In the genomic region with DNA sequence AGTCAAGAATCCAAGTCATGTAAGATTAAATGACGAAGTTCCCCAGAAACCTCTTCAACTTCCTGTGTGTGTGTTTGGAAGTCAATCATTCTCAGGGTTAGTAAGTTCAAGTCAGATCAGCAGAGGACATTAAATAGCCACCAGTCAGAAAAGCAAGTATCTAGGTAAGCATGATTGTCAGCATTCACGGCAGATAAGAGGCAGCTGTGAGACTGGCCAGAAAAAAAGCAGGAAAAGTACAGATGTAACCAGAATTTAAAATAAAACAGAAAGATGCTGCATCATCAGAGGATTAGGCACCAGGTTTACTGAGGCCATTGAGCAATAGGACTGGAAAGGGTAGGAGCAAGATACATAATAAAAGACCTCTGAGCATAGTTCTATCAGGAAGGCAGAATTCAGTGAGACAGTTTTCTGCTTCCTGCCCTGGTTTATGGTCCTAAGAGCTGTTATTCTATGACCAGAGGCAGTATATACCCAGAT, we compare ENCODE assay signal across 24 cellular contexts.
A peak's percentile ranks its signal among the peaks of the same experiment; 100 is the strongest.
DNase-seq lines count a peak whose midpoint lies in the region; ATAC-seq, FAIRE-seq and TF ChIP-seq lines count a peak whose summit lies in the region.
"Had no signal": no experiment of that assay in that cellular context is flagged by ENCODE, and none has a peak within 500 bp of the region (broad histone marks: within the 10 kb centered on the region; RNA-seq: fewer than 3 reads in every experiment).

No MANE protein-coding gene starts in this region.

- no peak overlapping the region for H3K4me3 ChIP-seq in SU-DHL-6 (ENCODE audit: insufficient read depth, low read length, poor library complexity, severe bottlenecking)
- H3K4me3 ChIP-seq in HepG2 (replicated peaks in 1 of 3; ENCODE audit: insufficient read depth in 1 of 3, low read depth in 2 of 3, low read length in 3 of 3), result peak overlapping the region in 2 of 3 experiments; percentile 5 to 7; a peak in 1 of 6 replicates
- no peak overlapping the region for H3K4me3 ChIP-seq in vagina
- H3K4me3 ChIP-seq: A549, uterus had no signal

- intact Hi-C loops in HepG2 (cut with micrococcal nuclease; ENCODE audit: unreplicated experiment), result loop anchor here (1.0 kb wide), 1 partner anchor 121 kb away; no protein-coding TSS in a partner anchor
- intact Hi-C loops in vagina (cut with DNase I), result no loop called here

- H3K27me3 Mint-ChIP-seq in natural killer cell treated with Interleukin-12 subunit alpha and Interleukin-12 subunit beta and Interleukin-15 and Interleukin-18, amount 100 ng/mL, for 72 hours, result no peaks in the 10 kb centered on the region
- H3K27me3 Mint-ChIP-seq: activated naive CD8-positive, alpha-beta T cell treated with anti-CD3 and anti-CD28 coated beads, Interleukin-2, amount 10 ng/mL, durations not matched to agents 7 days and 5 days; stimulated activated naive B cell treated with anti-CD40 and anti-IgM and Interleukin-4, amounts not matched to agents 10 μg/mL and 1 μg/mL and 100 μg/mL, for 72 hours had no signal

- H3K36me3 ChIP-seq in SU-DHL-6 (ENCODE audit: low read length) (no peaks in the 10 kb centered on the region), HepG2 (replicated peaks in 1 of 2; ENCODE audit: control insufficient read depth in 1 of 2, insufficient read depth in 2 of 2, low read length in 2 of 2) (no peaks in the 10 kb centered on the region), vagina (no peaks in the 10 kb centered on the region)
- H3K36me3 ChIP-seq: BE2C, uterus had no signal

- H3K27ac ChIP-seq in SU-DHL-6 (ENCODE audit: low read depth, low read length) (no peak overlapping the region), HepG2 (ENCODE audit: extremely low read length, insufficient read depth, low read length) (peak overlapping the region; percentile 86), vagina (no peak overlapping the region)
- H3K27ac ChIP-seq: A549, uterus had no signal

- H3K27ac Mint-ChIP-seq in natural killer cell treated with Interleukin-12 subunit alpha and Interleukin-12 subunit beta and Interleukin-15 and Interleukin-18, amount 100 ng/mL, for 72 hours, result no peak overlapping the region
- H3K27ac Mint-ChIP-seq: activated CD8-positive, alpha-beta T cell treated with anti-CD3 and anti-CD28 coated beads, Interleukin-2, amount 10 ng/mL, durations not matched to agents 7 days and 5 days; activated naive CD8-positive, alpha-beta T cell treated with anti-CD3 and anti-CD28 coated beads, Interleukin-2, amount 10 ng/mL, durations not matched to agents 7 days and 5 days; stimulated activated naive B cell treated with anti-CD40 and anti-IgM and Interleukin-4, amounts not matched to agents 10 μg/mL and 1 μg/mL and 100 μg/mL, for 72 hours had no signal

- H3K4me1 Mint-ChIP-seq in natural killer cell treated with Interleukin-12 subunit alpha and Interleukin-12 subunit beta and Interleukin-15 and Interleukin-18, amount 100 ng/mL, for 72 hours (ENCODE audit: low read depth in 2 of 2), result no peaks in the 10 kb centered on the region
- H3K4me1 Mint-ChIP-seq: activated naive CD8-positive, alpha-beta T cell treated with anti-CD3 and anti-CD28 coated beads, Interleukin-2, amount 10 ng/mL, durations not matched to agents 7 days and 5 days; stimulated activated naive B cell treated with anti-CD40 and anti-IgM and Interleukin-4, amounts not matched to agents 10 μg/mL and 1 μg/mL and 100 μg/mL, for 72 hours had no signal

- POLR2A ChIA-PET in HepG2 (lab: Yijun Ruan, JAX), result interaction anchor here (1.0 kb wide), 1 partner anchor 120 kb away, joined by 3 read pairs; no protein-coding TSS in a partner anchor

- H3K4me2 ChIP-seq in SU-DHL-6 (ENCODE audit: low read depth, low read length, poor library complexity, severe bottlenecking), result no peak overlapping the region
- H3K4me2 ChIP-seq in HepG2 (ENCODE audit: low read depth, low read length), result peak overlapping the region; percentile 57
- H3K4me2 ChIP-seq: A549 had no signal

- H3K4me1 ChIP-seq in HepG2 (ENCODE audit: insufficient read depth, low read length) (peaks cover 75% of the 10 kb centered on the region), vagina (no peaks in the 10 kb centered on the region)
- H3K4me1 ChIP-seq: A549, BE2C, uterus had no signal

- CTCF ChIA-PET in HepG2 (lab: Yijun Ruan, JAX; ENCODE audit: low intra/inter-chr PET ratio, low total read pairs), result no interaction called here

- peak; percentile 90 for FAIRE-seq in HepG2 (lab: Jason Lieb, UNC)
- FAIRE-seq: A549, GM18507, TTC549 had no signal

- in situ Hi-C loops in HepG2 (cut with HindIII; ENCODE audit: extremely low pct_ligation_motif_present, low pct_unique_long_range_greater_than_20kb), result no loop called here

- H3F3A ChIP-seq in SU-DHL-6 (ENCODE audit: insufficient read depth), result no peaks in the 10 kb centered on the region

- H3K9me2 ChIP-seq in SU-DHL-6 (replicated peaks; ENCODE audit: insufficient read depth, low read length), result no peaks in the 10 kb centered on the region

- H3K79me2 ChIP-seq in SU-DHL-6 (ENCODE audit: insufficient read depth, low read length) (no peaks in the 10 kb centered on the region), HepG2 (ENCODE audit: insufficient read depth, low read length) (no peaks in the 10 kb centered on the region)

- DNase-seq in DMS53 (lab: John Stamatoyannopoulos, UW) (peak; percentile 42), NCI-H510A treated with DMSO at 0.1 percent for 48 hours (lab: John Stamatoyannopoulos, UW) (peak; percentile 76), HepG2 (ENCODE audit: low spot score) (peak; percentile 92), vagina (ENCODE audit: extremely low spot score in 2 of 2) (no peak), dermis blood vessel endothelial cell (no peak)
- DNase-seq in natural killer cell treated with Interleukin-12 subunit alpha and Interleukin-12 subunit beta and Interleukin-15 and Interleukin-18, amount 100 ng/mL, for 72 hours (ENCODE audit: low spot score), result no peak
- DNase-seq: activated CD4-positive, alpha-beta T cell treated with anti-CD3 and anti-CD28 coated beads for 1 hour; activated CD8-positive, alpha-beta T cell treated with anti-CD3 and anti-CD28 coated beads, Interleukin-2, amount 10 ng/mL, durations not matched to agents 7 days and 5 days; activated effector memory CD4-positive, alpha-beta T cell treated with anti-CD3 and anti-CD28 coated beads, Interleukin-2, amount 50 U/mL, for 16 hours; activated naive CD8-positive, alpha-beta T cell treated with anti-CD3 and anti-CD28 coated beads, Interleukin-2, amount 10 ng/mL, durations not matched to agents 7 days and 5 days; BE2C; DMS79 treated with DMSO at 0.1 percent for 48 hours; GOT3; mammary epithelial cell; NCI-H1417 treated with DMSO at 0.1 percent for 48 hours; SHP77 treated with DMSO at 0.1 percent for 48 hours; stimulated activated CD4-positive, alpha-beta T cell treated with anti-CD3 and anti-CD28 coated beads, Interleukin-4, amount 100 ng/mL, for 24 hours; stimulated activated naive B cell treated with anti-CD40 and anti-IgM and Interleukin-4, amounts not matched to agents 10 μg/mL and 1 μg/mL and 100 μg/mL, for 72 hours; uterus had no signal

- H3K9me3 ChIP-seq in SU-DHL-6 (ENCODE audit: insufficient read depth, low read length) (no peaks in the 10 kb centered on the region), HepG2 (ENCODE audit: low read length) (no peaks in the 10 kb centered on the region), vagina (no peaks in the 10 kb centered on the region)
- H3K9me3 ChIP-seq: A549, BE2C, uterus had no signal

- TF ChIP-seq CTCF in SU-DHL-6 (IDR thresholded peaks at IDR 0.05; ENCODE audit: insufficient read depth, low read length, poor library complexity, severe bottlenecking), result no peak
- TF ChIP-seq CTCF in HepG2 (CRISPR knock-in tag; IDR thresholded peaks at IDR 0.05), result no peak
- TF ChIP-seq CTCF in vagina (IDR thresholded peaks at IDR 0.05), result no peak

- H3K9ac ChIP-seq in SU-DHL-6 (ENCODE audit: low read length) (no peak overlapping the region), HepG2 (ENCODE audit: insufficient read depth, low read depth, low read length) (peak overlapping the region; percentile 56)

- TF ChIP-seq POLR2A in HepG2 (IDR thresholded peaks at IDR 0.05; ENCODE audit: insufficient read depth in 1 of 2, low read depth in 2 of 2, low read length in 2 of 2) (no peak), vagina (IDR thresholded peaks at IDR 0.05) (no peak)

- H3K27me3 ChIP-seq in SU-DHL-6 (ENCODE audit: low read length), result no peaks in the 10 kb centered on the region
- no peaks in the 10 kb centered on the region for H3K27me3 ChIP-seq in HepG2 (ENCODE audit: control insufficient read depth in 1 of 2, insufficient read depth in 2 of 2, low read length in 2 of 2)
- H3K27me3 ChIP-seq in vagina, result no peaks in the 10 kb centered on the region
- H3K27me3 ChIP-seq: BE2C, uterus had no signal

- no peak for TF ChIP-seq RAD21 in HepG2 (CRISPR knock-in tag; IDR thresholded peaks at IDR 0.05)

- no peak overlapping the region for H3K4me3 Mint-ChIP-seq in natural killer cell treated with Interleukin-12 subunit alpha and Interleukin-12 subunit beta and Interleukin-15 and Interleukin-18, amount 100 ng/mL, for 72 hours
- H3K4me3 Mint-ChIP-seq: activated CD8-positive, alpha-beta T cell treated with anti-CD3 and anti-CD28 coated beads, Interleukin-2, amount 10 ng/mL, durations not matched to agents 7 days and 5 days; activated naive CD8-positive, alpha-beta T cell treated with anti-CD3 and anti-CD28 coated beads, Interleukin-2, amount 10 ng/mL, durations not matched to agents 7 days and 5 days; stimulated activated naive B cell treated with anti-CD40 and anti-IgM and Interleukin-4, amounts not matched to agents 10 μg/mL and 1 μg/mL and 100 μg/mL, for 72 hours had no signal

- H4K20me1 ChIP-seq in SU-DHL-6 (ENCODE audit: low read depth, low read length), result no peaks in the 10 kb centered on the region
- H4K20me1 ChIP-seq in HepG2 (ENCODE audit: insufficient read depth, low read length), result no peaks in the 10 kb centered on the region

- 0% methylated on average over 2 of the region's 2 CpGs for WGBS in HepG2 (ENCODE audit: low lambda C conversion rate)

- no TSS peak for BruUV-seq in HepG2 (replicated peaks; lab: Mats Ljungman, UMichigan)

- H2AFZ ChIP-seq in SU-DHL-6 (ENCODE audit: low read depth, low read length, severe bottlenecking) (peak overlapping the region; percentile 59), HepG2 (ENCODE audit: low read length) (no peak overlapping the region)

- ATAC-seq in HepG2 (peak; percentile 95), HG03135 (IDR thresholded peaks at IDR 0.05; ENCODE audit: unreplicated experiment) (no peak)
- ATAC-seq in natural killer cell treated with Interleukin-12 subunit alpha and Interleukin-12 subunit beta and Interleukin-15 and Interleukin-18, amount 100 ng/mL, for 72 hours, result no peak
- ATAC-seq: A549; activated CD8-positive, alpha-beta T cell treated with anti-CD3 and anti-CD28 coated beads, Interleukin-2, amount 10 ng/mL, durations not matched to agents 7 days and 5 days; stimulated activated naive B cell treated with anti-CD40 and anti-IgM and Interleukin-4, amounts not matched to agents 10 μg/mL and 1 μg/mL and 100 μg/mL, for 72 hours had no signal

- no peaks in the 10 kb centered on the region for H3K36me3 Mint-ChIP-seq in natural killer cell treated with Interleukin-12 subunit alpha and Interleukin-12 subunit beta and Interleukin-15 and Interleukin-18, amount 100 ng/mL, for 72 hours
- H3K36me3 Mint-ChIP-seq: activated naive CD8-positive, alpha-beta T cell treated with anti-CD3 and anti-CD28 coated beads, Interleukin-2, amount 10 ng/mL, durations not matched to agents 7 days and 5 days; stimulated activated naive B cell treated with anti-CD40 and anti-IgM and Interleukin-4, amounts not matched to agents 10 μg/mL and 1 μg/mL and 100 μg/mL, for 72 hours had no signal

- H3K9me3 Mint-ChIP-seq in natural killer cell treated with Interleukin-12 subunit alpha and Interleukin-12 subunit beta and Interleukin-15 and Interleukin-18, amount 100 ng/mL, for 72 hours, result no peaks in the 10 kb centered on the region
- H3K9me3 Mint-ChIP-seq: activated naive CD8-positive, alpha-beta T cell treated with anti-CD3 and anti-CD28 coated beads, Interleukin-2, amount 10 ng/mL, durations not matched to agents 7 days and 5 days; stimulated activated naive B cell treated with anti-CD40 and anti-IgM and Interleukin-4, amounts not matched to agents 10 μg/mL and 1 μg/mL and 100 μg/mL, for 72 hours had no signal

- TF ChIP-seq EP300 in HepG2 (IDR thresholded peaks at IDR 0.05; ENCODE audit: low read depth in 2 of 2, low read length in 2 of 2) (peak in 1 of 2 experiments; percentile 79; a peak in 2 of 4 replicates), HepG2 (CRISPR knock-in tag; IDR thresholded peaks at IDR 0.05; ENCODE audit: borderline replicate concordance) (peak; percentile 40; the same call in 1 of the 2 replicates)

Comparison
In these comparisons a context has a peak if more than half of its experiments do, and no peak if none do; other contexts are left out.
1. DNase-seq: peak in DMS53 (single experiment), NCI-H510A treated with DMSO at 0.1 percent for 48 hours (single experiment) and HepG2 (single experiment); none in vagina (0 of 2), dermis blood vessel endothelial cell (single experiment) and natural killer cell treated with Interleukin-12 subunit alpha and Interleukin-12 subunit beta and Interleukin-15 and Interleukin-18, amount 100 ng/mL, for 72 hours (single experiment).
2. H3K4me3 ChIP-seq: peak in HepG2 (2 of 3); none in SU-DHL-6 (single experiment) and vagina (0 of 2).